Comparison of ENCODE assay signal across 10 cellular contexts in the genomic region with DNA sequence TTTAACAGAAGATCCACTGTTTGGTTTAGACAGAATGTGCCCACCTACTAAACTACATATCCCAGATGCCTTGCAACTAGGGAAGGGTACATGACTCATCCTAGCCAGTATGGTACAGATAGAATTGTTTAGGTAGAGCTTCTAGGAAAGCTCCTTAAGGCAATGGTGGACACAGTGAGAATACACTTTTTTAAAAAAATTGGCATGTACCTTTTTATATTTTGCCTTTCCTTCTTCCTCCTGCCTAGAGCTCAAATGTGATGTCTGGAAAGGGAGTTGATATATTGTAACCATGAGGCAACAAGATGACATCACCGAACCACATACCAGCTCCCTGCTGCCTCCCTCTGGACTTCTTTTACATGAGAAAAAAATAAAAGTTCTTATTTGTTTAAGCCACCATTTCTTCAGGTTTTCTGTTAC. TPM values are rescaled to one million over a fixed set of nuclear protein-coding genes. Genes with fewer than 3 reads are reported as not detected.
DNase-seq lines count a peak whose midpoint lies in the region; TF ChIP-seq lines count a peak whose summit lies in the region.
"Had no signal": no experiment of that assay in that cellular context is flagged by ENCODE, and none has a peak within 500 bp of the region (broad histone marks: within the 10 kb centered on the region; RNA-seq: fewer than 3 reads in every experiment).

No MANE protein-coding gene starts in this region.

- intact Hi-C loops in vagina (cut with DNase I): no loop called here

- TF ChIP-seq CTCF in HFF-Myc (IDR thresholded peaks at IDR 0.05; ENCODE audit: low read depth, low read length, missing control alignments) (peak; percentile 25), kidney epithelial cell (IDR thresholded peaks at IDR 0.05; ENCODE audit: insufficient read depth, low read length, poor library complexity, severe bottlenecking) (peak; percentile 30), vagina (IDR thresholded peaks at IDR 0.05) (no peak)

- DNase-seq in COLO829 (ENCODE audit: low spot score) (peak; percentile 56), HFF-Myc (ENCODE audit: extremely low read depth, low read depth) (no peak), RPMI7951 (ENCODE audit: low read depth) (peak; percentile 70), kidney epithelial cell (ENCODE audit: low read depth) (peak; percentile 19), NCI-H187 (lab: John Stamatoyannopoulos, UW) (no peak), NCI-H1930 (lab: John Stamatoyannopoulos, UW) (no peak), vagina (ENCODE audit: extremely low spot score in 2 of 2) (no peak)
- DNase-seq in stimulated activated CD4-positive, alpha-beta T cell treated with anti-CD3 and anti-CD28 coated beads, Interleukin-2, amount 100 ng/mL, for 24 hours: no peak
- DNase-seq: stimulated activated CD4-positive, alpha-beta T cell treated with anti-CD3 and anti-CD28 coated beads, Interleukin-1b, Interleukin-23, amount 100 ng/mL, for 48 hours; SW 1271 had no signal

- H3K27me3 ChIP-seq in kidney epithelial cell (ENCODE audit: control insufficient read depth, insufficient read depth, low read length) (no peaks in the 10 kb centered on the region), vagina (no peaks in the 10 kb centered on the region)

- no peaks in the 10 kb centered on the region for H3K9me3 ChIP-seq in vagina

- H3K4me3 ChIP-seq in HFF-Myc (replicated peaks; ENCODE audit: low read depth, low read length): no peak overlapping the region
- no peak overlapping the region for H3K4me3 ChIP-seq in kidney epithelial cell (ENCODE audit: low read depth, low read length)
- no peak overlapping the region for H3K4me3 ChIP-seq in vagina

- H3K36me3 ChIP-seq in kidney epithelial cell (ENCODE audit: control insufficient read depth, insufficient read depth, low read length) (no peaks in the 10 kb centered on the region), vagina (no peaks in the 10 kb centered on the region)

- no peaks in the 10 kb centered on the region for H3K4me1 ChIP-seq in vagina

- TF ChIP-seq POLR2A in vagina (IDR thresholded peaks at IDR 0.05): no peak

- no peak overlapping the region for H3K27ac ChIP-seq in vagina

RNA-seq across cellular contexts. Expression of gene C3orf80, which starts 14.4 kb away (rescaled TPM):
- total RNA-seq in RPMI7951 (2014; rRNA removed; shearing (Covaris generic)): 0.48 and 0.49 TPM in 2 replicates
- 1.2 TPM in 2 replicates for total RNA-seq in kidney epithelial cell
- not detected for total RNA-seq in vagina

Comparison
In these comparisons a context has a peak if more than half of its experiments do, and no peak if none do; other contexts are left out.
1. DNase-seq: peak in COLO829 (single experiment), RPMI7951 (single experiment) and kidney epithelial cell (single experiment); none in HFF-Myc (single experiment), NCI-H187 (0 of 2), NCI-H1930 (0 of 2), vagina (0 of 2) and stimulated activated CD4-positive, alpha-beta T cell treated with anti-CD3 and anti-CD28 coated beads, Interleukin-2, amount 100 ng/mL, for 24 hours (0 of 2).
2. CTCF ChIP-seq: peak in HFF-Myc (single experiment) and kidney epithelial cell (single experiment); none in vagina (0 of 3).